In the genomic region with DNA sequence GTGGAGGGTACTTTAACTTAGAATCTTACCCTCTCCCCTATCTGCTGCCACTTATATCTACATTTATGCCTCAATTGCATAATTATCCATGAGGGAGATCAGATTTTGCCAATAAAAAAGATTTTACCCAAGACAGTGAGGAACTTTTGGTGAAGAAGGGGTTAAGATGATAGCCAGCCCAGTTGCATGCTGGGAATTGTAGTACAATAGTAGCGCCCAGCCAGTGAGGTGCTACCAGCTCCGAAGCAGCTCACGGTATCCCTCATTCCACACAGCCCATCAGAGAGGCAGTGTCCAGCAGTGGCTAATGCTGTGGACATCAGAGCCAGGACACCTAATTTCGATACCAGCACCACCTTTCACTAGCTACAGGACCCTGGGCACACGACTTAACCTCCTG, we compare ENCODE assay signal across 8 cellular contexts. TPM values are rescaled to one million over a fixed set of nuclear protein-coding genes. Genes with fewer than 3 reads are reported as not detected.
DNase-seq lines count a peak whose midpoint lies in the region; ATAC-seq, FAIRE-seq and TF ChIP-seq lines count a peak whose summit lies in the region.

No MANE protein-coding gene starts in this region.

- H3K4me1 ChIP-seq in A673 (ENCODE audit: insufficient read depth, low read length, poor library complexity, severe bottlenecking) (no peaks in the 10 kb centered on the region), H9 (ENCODE audit: insufficient read depth, low read length) (peaks cover 7% of the 10 kb centered on the region; the same call in 1 of the 2 replicates)

- no peak overlapping the region for H2BK5ac ChIP-seq in H9 (ENCODE audit: insufficient read length, low read length)

- no peak overlapping the region for H2BK15ac ChIP-seq in H9 (ENCODE audit: low read depth, low read length)

- no peak overlapping the region for H4K5ac ChIP-seq in H9 (ENCODE audit: insufficient read length, low read depth, low read length)

- H3K4me2 ChIP-seq in H9 (ENCODE audit: insufficient read depth, insufficient read length, low read length) = peak overlapping the region; percentile 47

- H3K56ac ChIP-seq in H9 (ENCODE audit: insufficient read length, low read depth, low read length) = no peak overlapping the region

- no peak overlapping the region for H3K4me3 ChIP-seq in A673 (ENCODE audit: low read depth, low read length, poor library complexity, severe bottlenecking)
- H3K4me3 ChIP-seq in astrocyte of the cerebellum (ENCODE audit: low read depth, low read length) = peak overlapping the region; percentile 9

- FAIRE-seq in GM19239 (lab: Jason Lieb, UNC) = no peak

- H2BK20ac ChIP-seq in H9 (ENCODE audit: low read depth, low read length, poor library complexity, severe bottlenecking) = no peak overlapping the region

- in situ Hi-C loops in astrocyte of the cerebellum (cut with HindIII; ENCODE audit: low sequenced_read_pairs) = no loop called here
- in situ Hi-C loops in GM13977 (cut with MboI; ENCODE audit: low pct_unique_long_range_greater_than_20kb, low sequenced_read_pairs, unreplicated experiment) = no loop called here

- H3K4ac ChIP-seq in H9 (ENCODE audit: low read depth, low read length) = no peak overlapping the region

- DNase-seq in A673 (ENCODE audit: low spot score) (peak; percentile 39), H9 (peak; percentile 65), astrocyte of the cerebellum (ENCODE audit: low read depth) (no peak), GM13977 (ENCODE audit: low spot score) (no peak), dedifferentiated amniotic fluid mesenchymal stem cell (ENCODE audit: extremely low spot score) (no peak), GM19239 (ENCODE audit: insufficient read length, low spot score) (no peak)

- H3T11ph ChIP-seq in H9 (ENCODE audit: low read length) = no peak overlapping the region

- H3K36me3 Mint-ChIP-seq in H9 (ENCODE audit: insufficient read depth in 1 of 3, low read depth in 3 of 3) = no peaks in the 10 kb centered on the region

- H2BK120ac ChIP-seq in H9 (ENCODE audit: low read depth, low read length, poor library complexity, severe bottlenecking) = no peak overlapping the region

- H3K27ac ChIP-seq in A673 (ENCODE audit: low read depth, low read length, poor library complexity, severe bottlenecking) (no peak overlapping the region), H9 (ENCODE audit: insufficient read length, low read depth, low read length) (no peak overlapping the region), layer of hippocampus (ENCODE audit: low read depth, low read length) (peak overlapping the region; percentile 30)

- H3K9me3 ChIP-seq in A673 (ENCODE audit: low read depth, low read length, poor library complexity, severe bottlenecking) = no peaks in the 10 kb centered on the region
- no peaks in the 10 kb centered on the region for H3K9me3 ChIP-seq in H9 (ENCODE audit: control insufficient read depth, low read depth, low read length)

- no peak overlapping the region for H4K91ac ChIP-seq in H9 (ENCODE audit: insufficient read length, low read depth, low read length)

- no peaks in the 10 kb centered on the region for H3K79me2 ChIP-seq in H9 (ENCODE audit: insufficient read depth, low read length)

- no peaks in the 10 kb centered on the region for H4K20me1 ChIP-seq in H9 (ENCODE audit: control insufficient read depth, insufficient read depth, insufficient read length)

- no peak overlapping the region for H4K8ac ChIP-seq in H9 (replicated peaks; ENCODE audit: insufficient read length, low read depth, low read length)

- no peak overlapping the region for H3K18ac ChIP-seq in H9 (ENCODE audit: insufficient read length, low read depth, low read length)

- H3K14ac ChIP-seq in H9 (ENCODE audit: insufficient read depth, low read length) = no peak overlapping the region

- no TSS peak for BruUV-seq in A673 (replicated peaks; lab: Mats Ljungman, UMichigan)

- no peak overlapping the region for H2AFZ ChIP-seq in H9 (ENCODE audit: low read length)

- WGBS in H9 (ENCODE audit: extremely low coverage, insufficient read length, low lambda C conversion rate) = no CpG with 5 or more reads among the region's 5 CpGs

- POLR2A ChIA-PET in A673 (lab: Charles Lee; ENCODE audit: low non-redundant PET) = no interaction called here

- CTCF ChIA-PET in A673 (lab: Charles Lee) = no interaction called here

- intact Hi-C loops in A673 (cut with micrococcal nuclease; ENCODE audit: unreplicated experiment) = no loop called here

- H3K27me3 ChIP-seq in A673 (replicated peaks; ENCODE audit: insufficient read depth, low read depth, low read length, poor library complexity) = no peaks in the 10 kb centered on the region
- no peaks in the 10 kb centered on the region for H3K27me3 ChIP-seq in H9 (ENCODE audit: insufficient read depth, low read length)
- no peaks in the 10 kb centered on the region for H3K27me3 ChIP-seq in layer of hippocampus (ENCODE audit: control insufficient read depth, insufficient read depth, low read length)

- H3K23ac ChIP-seq in H9 (ENCODE audit: insufficient read length, low read depth, low read length) = no peak overlapping the region

- ATAC-seq in GM21515 (IDR thresholded peaks at IDR 0.05; ENCODE audit: unreplicated experiment) = no peak

- no peaks in the 10 kb centered on the region for H3K36me3 ChIP-seq in A673 (ENCODE audit: insufficient read depth, low read length, poor library complexity, severe bottlenecking)

- no peak overlapping the region for H3K9ac ChIP-seq in H9 (ENCODE audit: extremely low read depth, insufficient read length, low read length)

- H2BK12ac ChIP-seq in H9 (ENCODE audit: insufficient read length, low read depth, low read length) = no peak overlapping the region

- TF ChIP-seq CTCF in A673 (conservative IDR thresholded peaks at IDR 0.05; ENCODE audit: low read depth, low read length) = no peak
- TF ChIP-seq CTCF in H9 (conservative IDR thresholded peaks at IDR 0.05) = no peak
- no peak for TF ChIP-seq CTCF in astrocyte of the cerebellum (IDR thresholded peaks at IDR 0.05; ENCODE audit: low read depth, low read length, missing control alignments)
- no peak for TF ChIP-seq CTCF in GM13977 (IDR thresholded peaks at IDR 0.05; ENCODE audit: extremely low read depth, insufficient read depth, missing control alignments)

- H3K4me3 Mint-ChIP-seq in H9 = peak overlapping the region; percentile 21 to 43; a peak in 2 of 5 replicates

- no peaks in the 10 kb centered on the region for H3K23me2 ChIP-seq in H9 (ENCODE audit: insufficient read length, low read depth, low read length, poor library complexity, severe bottlenecking)

- H3K79me1 ChIP-seq in H9 (ENCODE audit: insufficient read depth, low read depth, low read length, poor library complexity, severe bottlenecking) = no peaks in the 10 kb centered on the region

- no peak overlapping the region for H2AK5ac ChIP-seq in H9 (ENCODE audit: insufficient read length, low read length)

- no peak overlapping the region for H3K27ac Mint-ChIP-seq in H9

- H3K4me1 Mint-ChIP-seq in H9 = peaks cover 85 to 87% of the 10 kb centered on the region in 2 experiments

- no peaks in the 10 kb centered on the region; a peak in 2 of 5 replicates for H3K9me3 Mint-ChIP-seq in H9

- peaks cover 27% of the 10 kb centered on the region for H3K27me3 Mint-ChIP-seq in H9 (ENCODE audit: low read depth)

RNA-seq across cellular contexts. Expression of a gene that starts 5.9 kb away (rescaled TPM):
- total RNA-seq in A673 (2021) (not detected in 2 replicates), H9 (2021) (1.1 and 1.2 TPM in 2 replicates)

RNA-seq across cellular contexts. Expression of a gene that starts 49.4 kb away (rescaled TPM):
- total RNA-seq in A673 (2021) (21.6 and 21.7 TPM in 2 replicates), H9 (2021) (11.7 and 12.4 TPM in 2 replicates)

Comparison
In these comparisons a context has a peak if more than half of its experiments do, and no peak if none do; other contexts are left out.
1. DNase-seq: peak in A673 (single experiment) and H9 (single experiment); none in astrocyte of the cerebellum (single experiment), GM13977 (single experiment), dedifferentiated amniotic fluid mesenchymal stem cell (single experiment) and GM19239 (single experiment).